1 cellular context compared by ENCODE assay signal in genomic region chr12:95473947-95474817, GRCh38.
TF ChIP-seq lines count a peak whose summit lies in the region.

METAP2 (plus strand) TSS chr12:95474152; CDS start chr12:95474180, 28 bp downstream.

TF ChIP-seq in HepG2, 621 proteins besides CTCF, POLR2A, EP300 and RAD21 (continued from another document and continues in another):
- peak; percentile 82 for TF ChIP-seq ZXDC (CRISPR knock-in tag; IDR thresholded peaks at IDR 0.05)
- peak; percentile 91 for TF ChIP-seq CCDC6 (CRISPR knock-in tag; IDR thresholded peaks at IDR 0.05)
- no peak for TF ChIP-seq ZNF235 (CRISPR knock-in tag; IDR thresholded peaks at IDR 0.05; ENCODE audit: borderline replicate concordance)
- peak; percentile 88 for TF ChIP-seq ZNF441 (CRISPR knock-in tag; IDR thresholded peaks at IDR 0.05; ENCODE audit: borderline replicate concordance)
- TF ChIP-seq HOXA5 (CRISPR knock-in tag; IDR thresholded peaks at IDR 0.05) = peak; percentile 90; the same call in 1 of the 2 replicates
- peak; percentile 52; the same call in 1 of the 2 replicates for TF ChIP-seq IRF9 (CRISPR knock-in tag; IDR thresholded peaks at IDR 0.05; ENCODE audit: borderline replicate concordance)
- peak; percentile 91 for TF ChIP-seq MAX (IDR thresholded peaks at IDR 0.05)
- peak; percentile 51; the same call in 1 of the 2 replicates for TF ChIP-seq ZNF766 (CRISPR knock-in tag; IDR thresholded peaks at IDR 0.05; ENCODE audit: borderline replicate concordance)
- peak; percentile 79; the same call in 1 of the 2 replicates for TF ChIP-seq POGK (CRISPR knock-in tag; conservative IDR thresholded peaks at IDR 0.05)
- TF ChIP-seq DMTF1 (CRISPR knock-in tag; IDR thresholded peaks at IDR 0.05) = no peak
- TF ChIP-seq REPIN1 (CRISPR knock-in tag; IDR thresholded peaks at IDR 0.05; ENCODE audit: borderline replicate concordance, low read depth) = peak; percentile 89
- peak; percentile 56; the same call in 1 of the 2 replicates for TF ChIP-seq CBX5 (CRISPR knock-in tag; IDR thresholded peaks at IDR 0.05; ENCODE audit: borderline replicate concordance)
- TF ChIP-seq NCOA1 (CRISPR knock-in tag; IDR thresholded peaks at IDR 0.05) = no peak
- TF ChIP-seq ZSCAN29 (CRISPR knock-in tag; conservative IDR thresholded peaks at IDR 0.05) = peak; percentile 85
- TF ChIP-seq PHF21A (CRISPR knock-in tag; IDR thresholded peaks at IDR 0.05) = peak; percentile 81; the same call in 1 of the 2 replicates
- TF ChIP-seq ZNF350 (CRISPR knock-in tag; IDR thresholded peaks at IDR 0.05; ENCODE audit: borderline replicate concordance, low read depth) = peak; percentile 95; the same call in 1 of the 2 replicates
- peak; percentile 94 for TF ChIP-seq DRAP1 (CRISPR knock-in tag; IDR thresholded peaks at IDR 0.05)
- TF ChIP-seq ZNF549 (CRISPR knock-in tag; IDR thresholded peaks at IDR 0.05) = 0 out of 2 replicates have a peak, but pooled peaks have one; percentile 20
- TF ChIP-seq KMT2A (CRISPR knock-in tag; IDR thresholded peaks at IDR 0.05) = peak; percentile 98
- peak; percentile 85 for TF ChIP-seq ZBTB38 (CRISPR knock-in tag; IDR thresholded peaks at IDR 0.05)
- TF ChIP-seq ZNF142 (CRISPR knock-in tag; IDR thresholded peaks at IDR 0.05) = peak; percentile 70; the same call in 1 of the 2 replicates
- peak; percentile 33; the same call in 1 of the 2 replicates for TF ChIP-seq ZNF782 (CRISPR knock-in tag; IDR thresholded peaks at IDR 0.05; ENCODE audit: borderline replicate concordance)
- 0 out of 2 replicates have a peak, but pooled peaks have one; percentile 68 for TF ChIP-seq E2F2 (CRISPR knock-in tag; IDR thresholded peaks at IDR 0.05; ENCODE audit: borderline replicate concordance)
- TF ChIP-seq TCF12 (IDR thresholded peaks at IDR 0.05) = no peak
- no peak for TF ChIP-seq TCF12 (CRISPR knock-in tag; IDR thresholded peaks at IDR 0.05)
- peak; percentile 42; the same call in 1 of the 2 replicates for TF ChIP-seq TIGD3 (CRISPR knock-in tag; IDR thresholded peaks at IDR 0.05; ENCODE audit: borderline replicate concordance)
- TF ChIP-seq NFE2 (CRISPR knock-in tag; IDR thresholded peaks at IDR 0.05) = 0 out of 2 replicates have a peak, but pooled peaks have one; percentile 25
- 0 out of 2 replicates have a peak, but pooled peaks have one; percentile 67 for TF ChIP-seq ZNF274 (CRISPR knock-in tag; IDR thresholded peaks at IDR 0.05)
- TF ChIP-seq HOXD1 (CRISPR knock-in tag; IDR thresholded peaks at IDR 0.05) = no peak
- TF ChIP-seq E2F5 (CRISPR knock-in tag; conservative IDR thresholded peaks at IDR 0.05) = peak; percentile 54; the same call in 1 of the 2 replicates
- TF ChIP-seq PAWR (CRISPR knock-in tag; IDR thresholded peaks at IDR 0.05; ENCODE audit: borderline replicate concordance) = no peak
- 0 out of 2 replicates have a peak, but pooled peaks have one; percentile 46 for TF ChIP-seq SNAPC5 (CRISPR knock-in tag; IDR thresholded peaks at IDR 0.05; ENCODE audit: borderline replicate concordance)
- no peak for TF ChIP-seq ZUFSP (CRISPR knock-in tag; IDR thresholded peaks at IDR 0.05; ENCODE audit: borderline replicate concordance)
- TF ChIP-seq ZIK1 (CRISPR knock-in tag; IDR thresholded peaks at IDR 0.05; ENCODE audit: borderline replicate concordance, low read depth) = no peak; the same call in 1 of the 2 replicates
- no peak; the same call in 1 of the 2 replicates for TF ChIP-seq ZNF12 (CRISPR knock-in tag; IDR thresholded peaks at IDR 0.05)
- no peak; the same call in 1 of the 2 replicates for TF ChIP-seq FOXK2 (IDR thresholded peaks at IDR 0.05)
- TF ChIP-seq SIN3B (IDR thresholded peaks at IDR 0.05; ENCODE audit: low read length) = no peak
- no peak for TF ChIP-seq MTF1 (CRISPR knock-in tag; IDR thresholded peaks at IDR 0.05)
- peak; percentile 95 for TF ChIP-seq POLR2AphosphoS5 (IDR thresholded peaks at IDR 0.05; ENCODE audit: low read depth, low read length)
